15 cellular contexts compared by ENCODE assay signal in genomic region chrX:16160729-16161128, GRCh38. TPM values are rescaled to one million over a fixed set of nuclear protein-coding genes. Genes with fewer than 3 reads are reported as not detected.
DNase-seq lines count a peak whose midpoint lies in the region; ATAC-seq, FAIRE-seq and TF ChIP-seq lines count a peak whose summit lies in the region.
"Had no signal": no experiment of that assay in that cellular context is flagged by ENCODE, and none has a peak within 500 bp of the region (broad histone marks: within the 10 kb centered on the region; RNA-seq: fewer than 3 reads in every experiment).

No MANE protein-coding gene starts in this region.

- H3K9me3 Mint-ChIP-seq in astrocyte (ENCODE audit: unreplicated experiment): no peaks in the 10 kb centered on the region
- no peaks in the 10 kb centered on the region for H3K9me3 Mint-ChIP-seq in activated CD8-positive, alpha-beta T cell treated with anti-CD3 and anti-CD28 coated beads for 36 hours
- H3K9me3 Mint-ChIP-seq: activated naive CD8-positive, alpha-beta T cell treated with anti-CD3 and anti-CD28 coated beads, Interleukin-2, amount 10 ng/mL, durations not matched to agents 7 days and 5 days; memory B cell had no signal

- 46 to 70% (median 69%) methylated on average over 3 of the region's 3 CpGs for WGBS in adrenal gland, 4 donors

- TF ChIP-seq POLR2A in adrenal gland (IDR thresholded peaks at IDR 0.05): no peak

- H3K36me3 ChIP-seq in astrocyte (ENCODE audit: insufficient read depth, low read length): no peaks in the 10 kb centered on the region
- no peaks in the 10 kb centered on the region for H3K36me3 ChIP-seq in adrenal gland (replicated peaks in 1 of 2)
- H3K36me3 ChIP-seq: right atrium auricular region had no signal

- H3K27ac ChIP-seq in AG04450 (ENCODE audit: low read depth, low read length) (peak overlapping the region; percentile 78), astrocyte (ENCODE audit: low read depth, low read length) (peak overlapping the region; percentile 83), adrenal gland (no peak overlapping the region)
- H3K27ac ChIP-seq: right atrium auricular region had no signal

- H3K9me3 ChIP-seq in AG04450 (ENCODE audit: control insufficient read depth, insufficient read depth, low read length) (no peaks in the 10 kb centered on the region), astrocyte (ENCODE audit: insufficient read depth, low read depth, low read length) (no peaks in the 10 kb centered on the region), adrenal gland (replicated peaks in 1 of 3) (no peaks in the 10 kb centered on the region)
- H3K9me3 ChIP-seq: right atrium auricular region had no signal

- no peak for TF ChIP-seq CTCF in AG04450 (IDR thresholded peaks at IDR 0.05; ENCODE audit: low read depth, low read length)
- no peak for TF ChIP-seq CTCF in astrocyte (IDR thresholded peaks at IDR 0.05; ENCODE audit: insufficient read depth, low read depth, low read length)
- TF ChIP-seq CTCF in activated CD8-positive, alpha-beta T cell treated with anti-CD3 and anti-CD28 coated beads for 36 hours (IDR thresholded peaks at IDR 0.05): no peak
- TF ChIP-seq CTCF in adrenal gland (IDR thresholded peaks at IDR 0.05): no peak

- H3K4me1 ChIP-seq in astrocyte (ENCODE audit: insufficient read depth, low read length) (peaks cover 14% of the 10 kb centered on the region), adrenal gland (replicated peaks in 1 of 2) (no peaks in the 10 kb centered on the region)
- H3K4me1 ChIP-seq: right atrium auricular region had no signal

- H3K4me3 ChIP-seq in AG04450 (ENCODE audit: low read depth, low read length) (no peak overlapping the region), astrocyte (ENCODE audit: insufficient read depth, low read depth, low read length) (no peak overlapping the region), adrenal gland (no peak overlapping the region)
- H3K4me3 ChIP-seq: right atrium auricular region had no signal

- H3K4me3 Mint-ChIP-seq in astrocyte (ENCODE audit: unreplicated experiment): no peak overlapping the region
- H3K4me3 Mint-ChIP-seq in activated CD8-positive, alpha-beta T cell treated with anti-CD3 and anti-CD28 coated beads for 36 hours: no peak overlapping the region
- H3K4me3 Mint-ChIP-seq: activated naive CD8-positive, alpha-beta T cell treated with anti-CD3 and anti-CD28 coated beads, Interleukin-2, amount 10 ng/mL, durations not matched to agents 7 days and 5 days; CD4-positive, CD25-positive, alpha-beta regulatory T cell; memory B cell had no signal

- ATAC-seq in activated CD8-positive, alpha-beta T cell treated with anti-CD3 and anti-CD28 coated beads for 36 hours: no peak
- ATAC-seq in HG03097 (IDR thresholded peaks at IDR 0.05; ENCODE audit: low FRiP score, unreplicated experiment) (no peak), GM18519 (IDR thresholded peaks at IDR 0.05; ENCODE audit: low FRiP score, unreplicated experiment) (no peak)
- ATAC-seq: esophagus mucosa had no signal

- no peaks in the 10 kb centered on the region for H3K79me2 ChIP-seq in astrocyte (ENCODE audit: insufficient read depth, low read length)

- CTCF ChIA-PET in AG04450 (lab: Charles Lee): no interaction called here
- CTCF ChIA-PET in activated CD8-positive, alpha-beta T cell treated with anti-CD3 and anti-CD28 coated beads for 36 hours (lab: Charles Lee): no interaction called here

- peak overlapping the region; percentile 32 for H2AFZ ChIP-seq in astrocyte (ENCODE audit: low read depth, low read length)

- DNase-seq in AG04450 (ENCODE audit: low read depth, low spot score): peak; percentile 36
- DNase-seq in HPDE6-E6E7 (ENCODE audit: extremely low spot score): peak; percentile 42
- DNase-seq in astrocyte (ENCODE audit: low read depth): peak; percentile 94
- peak; percentile 72 for DNase-seq in hepatic stellate cell (ENCODE audit: low spot score)
- no peak for DNase-seq in activated CD8-positive, alpha-beta T cell treated with anti-CD3 and anti-CD28 coated beads for 36 hours
- no peak for DNase-seq in adrenal gland
- DNase-seq: activated CD4-positive, alpha-beta T cell treated with anti-CD3 and anti-CD28 coated beads, Interleukin-2, amount 50 U/mL, for 48 hours; activated naive CD8-positive, alpha-beta T cell treated with anti-CD3 and anti-CD28 coated beads, Interleukin-2, amount 10 ng/mL, durations not matched to agents 7 days and 5 days; CD4-positive, CD25-positive, alpha-beta regulatory T cell had no signal

- POLR2A ChIA-PET in AG04450 (lab: Yijun Ruan, JAX): interaction anchor here (0.5 kb wide), 1 partner anchor 405 kb away, joined by 3 read pairs; no protein-coding TSS in a partner anchor
- POLR2A ChIA-PET in activated CD8-positive, alpha-beta T cell treated with anti-CD3 and anti-CD28 coated beads for 36 hours (lab: Charles Lee): no interaction called here

- peak; percentile 100 for FAIRE-seq in astrocyte (lab: Jason Lieb, UNC)

- H4K20me1 ChIP-seq in astrocyte (ENCODE audit: insufficient read depth, low read length): no peaks in the 10 kb centered on the region

- H3K4me1 Mint-ChIP-seq in astrocyte (ENCODE audit: low read depth, unreplicated experiment): peaks cover 14% of the 10 kb centered on the region
- no peaks in the 10 kb centered on the region for H3K4me1 Mint-ChIP-seq in activated CD8-positive, alpha-beta T cell treated with anti-CD3 and anti-CD28 coated beads for 36 hours (ENCODE audit: low read depth)
- H3K4me1 Mint-ChIP-seq: activated naive CD8-positive, alpha-beta T cell treated with anti-CD3 and anti-CD28 coated beads, Interleukin-2, amount 10 ng/mL, durations not matched to agents 7 days and 5 days; CD4-positive, CD25-positive, alpha-beta regulatory T cell had no signal

- no peaks in the 10 kb centered on the region for H3K27me3 Mint-ChIP-seq in astrocyte (ENCODE audit: low read depth, unreplicated experiment)
- peaks cover 4% of the 10 kb centered on the region for H3K27me3 Mint-ChIP-seq in activated CD8-positive, alpha-beta T cell treated with anti-CD3 and anti-CD28 coated beads for 36 hours
- H3K27me3 Mint-ChIP-seq: activated naive CD8-positive, alpha-beta T cell treated with anti-CD3 and anti-CD28 coated beads, Interleukin-2, amount 10 ng/mL, durations not matched to agents 7 days and 5 days; CD4-positive, CD25-positive, alpha-beta regulatory T cell had no signal

- H3K27me3 ChIP-seq in AG04450 (ENCODE audit: control insufficient read depth, insufficient read depth, low read length): no peaks in the 10 kb centered on the region
- no peaks in the 10 kb centered on the region for H3K27me3 ChIP-seq in astrocyte (ENCODE audit: insufficient read depth, low read length)
- peaks cover 12% of the 10 kb centered on the region for H3K27me3 ChIP-seq in adrenal gland
- H3K27me3 ChIP-seq: right atrium auricular region had no signal

- intact Hi-C loops in activated CD8-positive, alpha-beta T cell treated with anti-CD3 and anti-CD28 coated beads for 36 hours (cut with micrococcal nuclease): no loop called here
- intact Hi-C loops in adrenal gland (cut with DNase I): no loop called here

- no peaks in the 10 kb centered on the region for H3K36me3 Mint-ChIP-seq in astrocyte (ENCODE audit: low read depth, unreplicated experiment)
- H3K36me3 Mint-ChIP-seq in activated CD8-positive, alpha-beta T cell treated with anti-CD3 and anti-CD28 coated beads for 36 hours (ENCODE audit: low read depth): no peaks in the 10 kb centered on the region
- H3K36me3 Mint-ChIP-seq: activated naive CD8-positive, alpha-beta T cell treated with anti-CD3 and anti-CD28 coated beads, Interleukin-2, amount 10 ng/mL, durations not matched to agents 7 days and 5 days; CD4-positive, CD25-positive, alpha-beta regulatory T cell had no signal

- peak overlapping the region; percentile 60 for H3K9ac ChIP-seq in astrocyte (ENCODE audit: low read length)

- peak overlapping the region; percentile 91 for H3K27ac Mint-ChIP-seq in astrocyte (ENCODE audit: unreplicated experiment)
- H3K27ac Mint-ChIP-seq in activated CD8-positive, alpha-beta T cell treated with anti-CD3 and anti-CD28 coated beads for 36 hours: no peak overlapping the region
- H3K27ac Mint-ChIP-seq: activated naive CD8-positive, alpha-beta T cell treated with anti-CD3 and anti-CD28 coated beads, Interleukin-2, amount 10 ng/mL, durations not matched to agents 7 days and 5 days; CD4-positive, CD25-positive, alpha-beta regulatory T cell; memory B cell had no signal

- H3K4me2 ChIP-seq in astrocyte (ENCODE audit: low read length): peak overlapping the region; percentile 62

RNA-seq across cellular contexts. Expression of gene MAGEB17, which starts 6.6 kb away (rescaled TPM):
- 0.05 TPM in 1 of 2 replicates, not detected in the other for polyA plus RNA-seq in AG04450 (2011; rRNA removed)
- not detected in 2 replicates for polyA minus RNA-seq in AG04450 (2011; rRNA and poly(A)+ RNA removed)
- not detected in 2 replicates for total RNA-seq in astrocyte
- not detected for total RNA-seq in activated CD8-positive, alpha-beta T cell treated with anti-CD3 and anti-CD28 coated beads for 36 hours
- total RNA-seq in adrenal gland: not detected
- under 1 TPM in 2 of 3 donors, not detected in 1; 0.07 to 0.32 TPM for polyA plus RNA-seq in adrenal gland
- total RNA-seq: activated naive CD8-positive, alpha-beta T cell treated with anti-CD3 and anti-CD28 coated beads, Interleukin-2, amount 10 ng/mL, durations not matched to agents 7 days and 5 days; CD4-positive, CD25-positive, alpha-beta regulatory T cell; esophagus mucosa; urinary bladder had no signal
- polyA plus RNA-seq: CD4-positive, CD25-positive, alpha-beta regulatory T cell; urinary bladder had no signal

RNA-seq across cellular contexts. Expression of gene GRPR, which starts 37.4 kb away (rescaled TPM):
- polyA plus RNA-seq in AG04450 (2011; rRNA removed): 1.7 and 2.0 TPM in 2 replicates
- 3.6 and 4.6 TPM in 2 replicates for polyA minus RNA-seq in AG04450 (2011; rRNA and poly(A)+ RNA removed)
- 1.9 and 3.0 TPM in 2 replicates for total RNA-seq in astrocyte
- total RNA-seq in activated CD8-positive, alpha-beta T cell treated with anti-CD3 and anti-CD28 coated beads for 36 hours: not detected
- under 1 TPM in 5 of 8 donors, not detected in 3; 0.11 to 0.85 (median 0.27) TPM for total RNA-seq in adrenal gland
- under 1 TPM in 2 of 3 donors, not detected in 1; 0.07 to 0.15 TPM for polyA plus RNA-seq in adrenal gland
- total RNA-seq: activated naive CD8-positive, alpha-beta T cell treated with anti-CD3 and anti-CD28 coated beads, Interleukin-2, amount 10 ng/mL, durations not matched to agents 7 days and 5 days; CD4-positive, CD25-positive, alpha-beta regulatory T cell; esophagus mucosa had no signal

Comparison
In these comparisons a context has a peak if more than half of its experiments do, and no peak if none do; other contexts are left out.
1. DNase-seq: peak in AG04450 (single experiment), HPDE6-E6E7 (single experiment), astrocyte (single experiment) and hepatic stellate cell (single experiment); none in activated CD8-positive, alpha-beta T cell treated with anti-CD3 and anti-CD28 coated beads for 36 hours (single experiment) and adrenal gland (0 of 7).
2. H3K27ac ChIP-seq: peak in AG04450 (single experiment) and astrocyte (single experiment); none in adrenal gland (0 of 5).